Comparison of ENCODE assay signal across 1 cellular context in genomic region chr9:125189361-125190289, GRCh38.
TF ChIP-seq lines count a peak whose summit lies in the region.

TSS of gene PPP6C (minus strand) at chr9:125189803. CDS start at chr9:125189718, 85 bp downstream.

TF ChIP-seq in K562, 482 proteins besides CTCF, POLR2A, EP300 and RAD21 (continued from another document and continues in another):
- peak in 1 of 2 experiments; percentile 93 for TF ChIP-seq AFF1 (IDR thresholded peaks at IDR 0.05; ENCODE audit: low read depth in 1 of 2, partially characterized antibody in 2 of 2)
- peak; percentile 69 for TF ChIP-seq POLR2AphosphoS5 (IDR thresholded peaks at IDR 0.05; ENCODE audit: control insufficient read depth, insufficient read depth, low read depth, low read length)
- no peak for TF ChIP-seq SRSF3 (IDR thresholded peaks at IDR 0.05; ENCODE audit: insufficient read depth, low read length)
- no peak for TF ChIP-seq ZNF124 (CRISPR knock-in tag; IDR thresholded peaks at IDR 0.05)
- peak in 1 of 2 experiments; percentile 65; a peak in 2 of 4 replicates for TF ChIP-seq TEAD1 (CRISPR knock-in tag; IDR thresholded peaks at IDR 0.05)
- no peak for TF ChIP-seq TCFL5 (CRISPR knock-in tag; conservative IDR thresholded peaks at IDR 0.05)
- TF ChIP-seq NEUROD1 (IDR thresholded peaks at IDR 0.05; ENCODE audit: borderline replicate concordance, low read depth, low read length, partially characterized antibody) = peak; percentile 92
- no peak for TF ChIP-seq RBM39 (optimal IDR thresholded peaks at IDR 0.05; ENCODE audit: low read depth, low read length)
- TF ChIP-seq STAT5A (IDR thresholded peaks at IDR 0.05; ENCODE audit: borderline replicate concordance, low read length) = no peak
- 0 out of 2 replicates have a peak, but pooled peaks have one; percentile 47 for TF ChIP-seq NFRKB (IDR thresholded peaks at IDR 0.05; ENCODE audit: low read depth)
- TF ChIP-seq HNRNPL (IDR thresholded peaks at IDR 0.05; ENCODE audit: low read depth, low read length) = no peak
- peak; percentile 50 for TF ChIP-seq PKNOX1 (IDR thresholded peaks at IDR 0.05)
- TF ChIP-seq SAP30 (IDR thresholded peaks at IDR 0.05; ENCODE audit: borderline replicate concordance, insufficient read depth, low read depth, low read length, poor library complexity, severe bottlenecking) = peak; percentile 68
- no peak for TF ChIP-seq MCM3 (IDR thresholded peaks at IDR 0.05)
- peak; percentile 78 for TF ChIP-seq PHF20 (IDR thresholded peaks at IDR 0.05; ENCODE audit: partially characterized antibody)
- TF ChIP-seq ARID4B (CRISPR knock-in tag; IDR thresholded peaks at IDR 0.05) = no peak; the same call in 1 of the 2 replicates
- peak; percentile 68 for TF ChIP-seq DIDO1 (tag; IDR thresholded peaks at IDR 0.05; ENCODE audit: low read depth)
- TF ChIP-seq SUPT5H (IDR thresholded peaks at IDR 0.05) = peak; percentile 75
- no peak for TF ChIP-seq PCBP2 (IDR thresholded peaks at IDR 0.05; ENCODE audit: low read depth, low read length, poor library complexity, severe bottlenecking)
- no peak for TF ChIP-seq IRF1 (CRISPR knock-in tag; IDR thresholded peaks at IDR 0.05; ENCODE audit: borderline replicate concordance)
- TF ChIP-seq TEAD4 (IDR thresholded peaks at IDR 0.05; ENCODE audit: low read length) = no peak
- TF ChIP-seq TEAD4 (CRISPR knock-in tag; IDR thresholded peaks at IDR 0.05; ENCODE audit: borderline replicate concordance) = no peak
- no peak for TF ChIP-seq ZNF408 (CRISPR knock-in tag; IDR thresholded peaks at IDR 0.05; ENCODE audit: low read depth)
- TF ChIP-seq ARID3B (CRISPR knock-in tag; IDR thresholded peaks at IDR 0.05; ENCODE audit: borderline replicate concordance) = no peak
- TF ChIP-seq ZBTB11 (CRISPR knock-in tag; IDR thresholded peaks at IDR 0.05) = peak in 1 of 3 experiments; percentile 87; a peak in 3 of 6 replicates
- TF ChIP-seq CBFB (CRISPR knock-in tag; IDR thresholded peaks at IDR 0.05) = no peak
- TF ChIP-seq WHSC1 (IDR thresholded peaks at IDR 0.05; ENCODE audit: low read length) = no peak
- TF ChIP-seq ATF4 (CRISPR knock-in tag; IDR thresholded peaks at IDR 0.05) = no peak
- peak; percentile 96 for TF ChIP-seq SIX5 (IDR thresholded peaks at IDR 0.05; ENCODE audit: borderline replicate concordance in 1 of 2, insufficient read depth in 1 of 2, low read depth in 1 of 2, low read length in 2 of 2)
- no peak for TF ChIP-seq IRF2 (CRISPR knock-in tag; IDR thresholded peaks at IDR 0.05)
- TF ChIP-seq YBX1 (IDR thresholded peaks at IDR 0.05) = no peak
- no peak for TF ChIP-seq ELK1 (CRISPR knock-in tag; IDR thresholded peaks at IDR 0.05)
- TF ChIP-seq PRMT5 (CRISPR knock-in tag; IDR thresholded peaks at IDR 0.05) = no peak
- no peak for TF ChIP-seq THAP7 (CRISPR knock-in tag; IDR thresholded peaks at IDR 0.05)
- no peak for TF ChIP-seq GATAD2B (IDR thresholded peaks at IDR 0.05; ENCODE audit: borderline replicate concordance)
- TF ChIP-seq MYNN (IDR thresholded peaks at IDR 0.05) = no peak
- TF ChIP-seq MYNN (CRISPR knock-in tag; IDR thresholded peaks at IDR 0.05) = no peak
- peak; percentile 54 for TF ChIP-seq TAF9B (IDR thresholded peaks at IDR 0.05; ENCODE audit: partially characterized antibody)
- no peak for TF ChIP-seq BRD9 (IDR thresholded peaks at IDR 0.05; ENCODE audit: low read depth, partially characterized antibody)
- no peak for TF ChIP-seq IRF9 (tag; IDR thresholded peaks at IDR 0.05)
